In the genomic region with DNA sequence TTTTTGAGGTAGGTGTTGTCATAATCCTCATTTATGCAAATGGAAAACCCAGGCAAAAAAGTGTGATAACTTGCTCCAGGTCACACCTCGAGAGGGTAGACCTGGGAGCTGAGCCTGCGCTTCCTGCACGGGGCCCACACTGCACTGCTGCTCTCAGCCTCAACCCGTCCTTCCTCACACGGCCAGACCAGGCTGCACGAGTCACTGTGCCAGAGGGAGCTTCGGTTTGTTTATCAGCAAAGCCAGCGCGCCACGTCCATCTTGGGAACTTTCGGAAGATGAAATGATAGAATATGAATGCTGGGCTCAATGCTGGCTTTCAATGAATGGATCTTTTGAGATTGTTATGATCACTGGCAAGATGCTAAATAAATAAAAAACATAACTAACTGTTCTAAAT, we compare ENCODE assay signal across 2 cellular contexts.
TF ChIP-seq lines count a peak whose summit lies in the region.

No MANE protein-coding gene starts in this region.

TF ChIP-seq in GM23338, 12 proteins besides CTCF, POLR2A, EP300 and RAD21:
- TF ChIP-seq CREB1 (CRISPR knock-in tag; IDR thresholded peaks at IDR 0.05; ENCODE audit: low read depth) (no peak), EZH2 (IDR thresholded peaks at IDR 0.05; ENCODE audit: low read depth, unreplicated experiment) (no peak), EZH2phosphoT487 (IDR thresholded peaks at IDR 0.05; ENCODE audit: unreplicated experiment) (no peak), JUNB (IDR thresholded peaks at IDR 0.05; ENCODE audit: unreplicated experiment) (no peak), ZNF331 (CRISPR knock-in tag; IDR thresholded peaks at IDR 0.05; ENCODE audit: low read depth) (no peak), ZNF114 (CRISPR knock-in tag; IDR thresholded peaks at IDR 0.05) (no peak), POLR2AphosphoS5 (IDR thresholded peaks at IDR 0.05; ENCODE audit: low read depth) (no peak)
- TF ChIP-seq, protein P1, sequence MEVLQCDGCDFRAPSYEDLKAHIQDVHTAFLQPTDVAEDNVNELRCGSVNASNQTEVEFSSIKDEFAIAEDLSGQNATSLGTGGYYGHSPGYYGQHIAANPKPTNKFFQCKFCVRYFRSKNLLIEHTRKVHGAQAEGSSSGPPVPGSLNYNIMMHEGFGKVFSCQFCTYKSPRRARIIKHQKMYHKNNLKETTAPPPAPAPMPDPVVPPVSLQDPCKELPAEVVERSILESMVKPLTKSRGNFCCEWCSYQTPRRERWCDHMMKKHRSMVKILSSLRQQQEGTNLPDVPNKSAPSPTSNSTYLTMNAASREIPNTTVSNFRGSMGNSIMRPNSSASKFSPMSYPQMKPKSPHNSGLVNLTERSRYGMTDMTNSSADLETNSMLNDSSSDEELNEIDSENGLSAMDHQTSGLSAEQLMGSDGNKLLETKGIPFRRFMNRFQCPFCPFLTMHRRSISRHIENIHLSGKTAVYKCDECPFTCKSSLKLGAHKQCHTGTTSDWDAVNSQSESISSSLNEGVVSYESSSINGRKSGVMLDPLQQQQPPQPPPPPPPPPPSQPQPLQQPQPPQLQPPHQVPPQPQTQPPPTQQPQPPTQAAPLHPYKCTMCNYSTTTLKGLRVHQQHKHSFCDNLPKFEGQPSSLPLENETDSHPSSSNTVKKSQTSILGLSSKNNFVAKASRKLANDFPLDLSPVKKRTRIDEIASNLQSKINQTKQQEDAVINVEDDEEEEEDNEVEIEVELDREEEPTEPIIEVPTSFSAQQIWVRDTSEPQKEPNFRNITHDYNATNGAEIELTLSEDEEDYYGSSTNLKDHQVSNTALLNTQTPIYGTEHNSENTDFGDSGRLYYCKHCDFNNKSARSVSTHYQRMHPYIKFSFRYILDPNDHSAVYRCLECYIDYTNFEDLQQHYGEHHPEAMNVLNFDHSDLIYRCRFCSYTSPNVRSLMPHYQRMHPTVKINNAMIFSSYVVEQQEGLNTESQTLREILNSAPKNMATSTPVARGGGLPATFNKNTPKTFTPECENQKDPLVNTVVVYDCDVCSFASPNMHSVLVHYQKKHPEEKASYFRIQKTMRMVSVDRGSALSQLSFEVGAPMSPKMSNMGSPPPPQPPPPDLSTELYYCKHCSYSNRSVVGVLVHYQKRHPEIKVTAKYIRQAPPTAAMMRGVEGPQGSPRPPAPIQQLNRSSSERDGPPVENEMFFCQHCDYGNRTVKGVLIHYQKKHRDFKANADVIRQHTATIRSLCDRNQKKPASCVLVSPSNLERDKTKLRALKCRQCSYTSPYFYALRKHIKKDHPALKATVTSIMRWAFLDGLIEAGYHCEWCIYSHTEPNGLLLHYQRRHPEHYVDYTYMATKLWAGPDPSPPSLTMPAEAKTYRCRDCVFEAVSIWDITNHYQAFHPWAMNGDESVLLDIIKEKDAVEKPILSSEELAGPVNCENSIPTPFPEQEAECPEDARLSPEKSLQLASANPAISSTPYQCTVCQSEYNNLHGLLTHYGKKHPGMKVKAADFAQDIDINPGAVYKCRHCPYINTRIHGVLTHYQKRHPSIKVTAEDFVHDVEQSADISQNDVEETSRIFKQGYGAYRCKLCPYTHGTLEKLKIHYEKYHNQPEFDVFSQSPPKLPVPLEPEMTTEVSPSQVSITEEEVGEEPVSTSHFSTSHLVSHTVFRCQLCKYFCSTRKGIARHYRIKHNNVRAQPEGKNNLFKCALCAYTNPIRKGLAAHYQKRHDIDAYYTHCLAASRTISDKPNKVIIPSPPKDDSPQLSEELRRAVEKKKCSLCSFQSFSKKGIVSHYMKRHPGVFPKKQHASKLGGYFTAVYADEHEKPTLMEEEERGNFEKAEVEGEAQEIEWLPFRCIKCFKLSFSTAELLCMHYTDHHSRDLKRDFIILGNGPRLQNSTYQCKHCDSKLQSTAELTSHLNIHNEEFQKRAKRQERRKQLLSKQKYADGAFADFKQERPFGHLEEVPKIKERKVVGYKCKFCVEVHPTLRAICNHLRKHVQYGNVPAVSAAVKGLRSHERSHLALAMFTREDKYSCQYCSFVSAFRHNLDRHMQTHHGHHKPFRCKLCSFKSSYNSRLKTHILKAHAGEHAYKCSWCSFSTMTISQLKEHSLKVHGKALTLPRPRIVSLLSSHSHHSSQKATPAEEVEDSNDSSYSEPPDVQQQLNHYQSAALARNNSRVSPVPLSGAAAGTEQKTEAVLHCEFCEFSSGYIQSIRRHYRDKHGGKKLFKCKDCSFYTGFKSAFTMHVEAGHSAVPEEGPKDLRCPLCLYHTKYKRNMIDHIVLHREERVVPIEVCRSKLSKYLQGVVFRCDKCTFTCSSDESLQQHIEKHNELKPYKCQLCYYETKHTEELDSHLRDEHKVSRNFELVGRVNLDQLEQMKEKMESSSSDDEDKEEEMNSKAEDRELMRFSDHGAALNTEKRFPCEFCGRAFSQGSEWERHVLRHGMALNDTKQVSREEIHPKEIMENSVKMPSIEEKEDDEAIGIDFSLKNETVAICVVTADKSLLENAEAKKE (CRISPR knock-in tag; IDR thresholded peaks at IDR 0.05): no peak
TF ChIP-seq in GM23338: peak in this region for 0.

TF ChIP-seq in SK-N-SH, 30 proteins besides CTCF, POLR2A, EP300 and RAD21:
- TF ChIP-seq, protein P2, sequence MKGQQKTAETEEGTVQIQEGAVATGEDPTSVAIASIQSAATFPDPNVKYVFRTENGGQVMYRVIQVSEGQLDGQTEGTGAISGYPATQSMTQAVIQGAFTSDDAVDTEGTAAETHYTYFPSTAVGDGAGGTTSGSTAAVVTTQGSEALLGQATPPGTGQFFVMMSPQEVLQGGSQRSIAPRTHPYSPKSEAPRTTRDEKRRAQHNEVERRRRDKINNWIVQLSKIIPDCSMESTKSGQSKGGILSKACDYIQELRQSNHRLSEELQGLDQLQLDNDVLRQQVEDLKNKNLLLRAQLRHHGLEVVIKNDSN (IDR thresholded peaks at IDR 0.05; ENCODE audit: borderline replicate concordance, low read depth): no peak
- TF ChIP-seq, protein P3, sequence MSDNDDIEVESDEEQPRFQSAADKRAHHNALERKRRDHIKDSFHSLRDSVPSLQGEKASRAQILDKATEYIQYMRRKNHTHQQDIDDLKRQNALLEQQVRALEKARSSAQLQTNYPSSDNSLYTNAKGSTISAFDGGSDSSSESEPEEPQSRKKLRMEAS (IDR thresholded peaks at IDR 0.05; ENCODE audit: low read depth): no peak
- TF ChIP-seq, protein P4, sequence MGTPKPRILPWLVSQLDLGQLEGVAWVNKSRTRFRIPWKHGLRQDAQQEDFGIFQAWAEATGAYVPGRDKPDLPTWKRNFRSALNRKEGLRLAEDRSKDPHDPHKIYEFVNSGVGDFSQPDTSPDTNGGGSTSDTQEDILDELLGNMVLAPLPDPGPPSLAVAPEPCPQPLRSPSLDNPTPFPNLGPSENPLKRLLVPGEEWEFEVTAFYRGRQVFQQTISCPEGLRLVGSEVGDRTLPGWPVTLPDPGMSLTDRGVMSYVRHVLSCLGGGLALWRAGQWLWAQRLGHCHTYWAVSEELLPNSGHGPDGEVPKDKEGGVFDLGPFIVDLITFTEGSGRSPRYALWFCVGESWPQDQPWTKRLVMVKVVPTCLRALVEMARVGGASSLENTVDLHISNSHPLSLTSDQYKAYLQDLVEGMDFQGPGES (IDR thresholded peaks at IDR 0.05; ENCODE audit: low read depth, low read length): no peak
- TF ChIP-seq JUND (IDR thresholded peaks at IDR 0.05) (no peak), MXI1 (IDR thresholded peaks at IDR 0.05; ENCODE audit: low read depth, low read length) (no peak), TAF1 (IDR thresholded peaks at IDR 0.05; ENCODE audit: borderline replicate concordance, low read depth, low read length) (no peak), POLR2AphosphoS5 (IDR thresholded peaks at IDR 0.05; ENCODE audit: low read depth, low read length) (no peak), GATA2 (CRISPR knock-in tag; IDR thresholded peaks at IDR 0.05) (no peak), TEAD4 (IDR thresholded peaks at IDR 0.05; ENCODE audit: borderline replicate concordance, insufficient read depth) (no peak), NRF1 (IDR thresholded peaks at IDR 0.05; ENCODE audit: low read depth, low read length) (no peak), FOXM1 (IDR thresholded peaks at IDR 0.05; ENCODE audit: low read depth) (no peak), YY1 (IDR thresholded peaks at IDR 0.05; ENCODE audit: low read depth) (no peak)
- TF ChIP-seq, protein P5, sequence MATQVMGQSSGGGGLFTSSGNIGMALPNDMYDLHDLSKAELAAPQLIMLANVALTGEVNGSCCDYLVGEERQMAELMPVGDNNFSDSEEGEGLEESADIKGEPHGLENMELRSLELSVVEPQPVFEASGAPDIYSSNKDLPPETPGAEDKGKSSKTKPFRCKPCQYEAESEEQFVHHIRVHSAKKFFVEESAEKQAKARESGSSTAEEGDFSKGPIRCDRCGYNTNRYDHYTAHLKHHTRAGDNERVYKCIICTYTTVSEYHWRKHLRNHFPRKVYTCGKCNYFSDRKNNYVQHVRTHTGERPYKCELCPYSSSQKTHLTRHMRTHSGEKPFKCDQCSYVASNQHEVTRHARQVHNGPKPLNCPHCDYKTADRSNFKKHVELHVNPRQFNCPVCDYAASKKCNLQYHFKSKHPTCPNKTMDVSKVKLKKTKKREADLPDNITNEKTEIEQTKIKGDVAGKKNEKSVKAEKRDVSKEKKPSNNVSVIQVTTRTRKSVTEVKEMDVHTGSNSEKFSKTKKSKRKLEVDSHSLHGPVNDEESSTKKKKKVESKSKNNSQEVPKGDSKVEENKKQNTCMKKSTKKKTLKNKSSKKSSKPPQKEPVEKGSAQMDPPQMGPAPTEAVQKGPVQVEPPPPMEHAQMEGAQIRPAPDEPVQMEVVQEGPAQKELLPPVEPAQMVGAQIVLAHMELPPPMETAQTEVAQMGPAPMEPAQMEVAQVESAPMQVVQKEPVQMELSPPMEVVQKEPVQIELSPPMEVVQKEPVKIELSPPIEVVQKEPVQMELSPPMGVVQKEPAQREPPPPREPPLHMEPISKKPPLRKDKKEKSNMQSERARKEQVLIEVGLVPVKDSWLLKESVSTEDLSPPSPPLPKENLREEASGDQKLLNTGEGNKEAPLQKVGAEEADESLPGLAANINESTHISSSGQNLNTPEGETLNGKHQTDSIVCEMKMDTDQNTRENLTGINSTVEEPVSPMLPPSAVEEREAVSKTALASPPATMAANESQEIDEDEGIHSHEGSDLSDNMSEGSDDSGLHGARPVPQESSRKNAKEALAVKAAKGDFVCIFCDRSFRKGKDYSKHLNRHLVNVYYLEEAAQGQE (IDR thresholded peaks at IDR 0.05; ENCODE audit: low read depth, low read length): no peak
- TF ChIP-seq, protein P6, sequence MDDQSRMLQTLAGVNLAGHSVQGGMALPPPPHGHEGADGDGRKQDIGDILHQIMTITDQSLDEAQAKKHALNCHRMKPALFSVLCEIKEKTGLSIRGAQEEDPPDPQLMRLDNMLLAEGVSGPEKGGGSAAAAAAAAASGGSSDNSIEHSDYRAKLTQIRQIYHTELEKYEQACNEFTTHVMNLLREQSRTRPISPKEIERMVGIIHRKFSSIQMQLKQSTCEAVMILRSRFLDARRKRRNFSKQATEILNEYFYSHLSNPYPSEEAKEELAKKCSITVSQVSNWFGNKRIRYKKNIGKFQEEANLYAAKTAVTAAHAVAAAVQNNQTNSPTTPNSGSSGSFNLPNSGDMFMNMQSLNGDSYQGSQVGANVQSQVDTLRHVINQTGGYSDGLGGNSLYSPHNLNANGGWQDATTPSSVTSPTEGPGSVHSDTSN (IDR thresholded peaks at IDR 0.05): no peak
